In the genomic region with DNA sequence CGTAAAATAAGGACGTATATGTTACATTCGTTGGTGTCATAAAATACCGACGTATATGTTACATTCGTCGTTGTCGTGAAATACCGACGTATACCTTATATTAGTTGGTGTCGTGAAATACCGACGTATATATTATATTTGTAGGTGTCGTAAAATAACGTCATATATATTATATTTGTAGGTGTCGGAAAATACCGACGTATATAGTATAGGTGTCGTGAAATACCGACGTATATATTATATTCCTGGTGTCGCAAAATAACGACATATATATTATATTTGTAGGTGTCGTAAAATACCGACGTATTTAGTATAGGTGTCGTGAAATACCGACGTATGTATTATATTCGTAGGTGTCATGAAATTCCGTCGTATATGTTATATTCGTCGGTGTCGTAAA, we compare ENCODE assay signal across 1 cellular context.
TF ChIP-seq lines count a peak whose summit lies in the region.

No MANE protein-coding gene starts in this region.

TF ChIP-seq in K562, 482 proteins besides CTCF, POLR2A, EP300 and RAD21 (continued from another document):
- TF ChIP-seq, protein P1, sequence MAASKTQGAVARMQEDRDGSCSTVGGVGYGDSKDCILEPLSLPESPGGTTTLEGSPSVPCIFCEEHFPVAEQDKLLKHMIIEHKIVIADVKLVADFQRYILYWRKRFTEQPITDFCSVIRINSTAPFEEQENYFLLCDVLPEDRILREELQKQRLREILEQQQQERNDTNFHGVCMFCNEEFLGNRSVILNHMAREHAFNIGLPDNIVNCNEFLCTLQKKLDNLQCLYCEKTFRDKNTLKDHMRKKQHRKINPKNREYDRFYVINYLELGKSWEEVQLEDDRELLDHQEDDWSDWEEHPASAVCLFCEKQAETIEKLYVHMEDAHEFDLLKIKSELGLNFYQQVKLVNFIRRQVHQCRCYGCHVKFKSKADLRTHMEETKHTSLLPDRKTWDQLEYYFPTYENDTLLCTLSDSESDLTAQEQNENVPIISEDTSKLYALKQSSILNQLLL (CRISPR knock-in tag; IDR thresholded peaks at IDR 0.05; ENCODE audit: borderline replicate concordance) = peak; percentile 98
- peak; percentile 61; the same call in 1 of the 2 replicates for TF ChIP-seq ZNF707 (CRISPR knock-in tag; conservative IDR thresholded peaks at IDR 0.05)
